8 cellular contexts compared by ENCODE assay signal in genomic region chr15:89654847-89655805, GRCh38. TPM values are rescaled to one million over a fixed set of nuclear protein-coding genes. Genes with fewer than 3 reads are reported as not detected.
DNase-seq lines count a peak whose midpoint lies in the region; ATAC-seq and TF ChIP-seq lines count a peak whose summit lies in the region.

Gene KIF7, minus strand, starts transcription at chr15:89655467. Its CDS starts 2,537 bp downstream, at chr15:89652930.

- peaks cover 11% of the 10 kb centered on the region for H3K27me3 Mint-ChIP-seq in endothelial cell (ENCODE audit: unreplicated experiment)

- no peaks in the 10 kb centered on the region for H3K9me3 Mint-ChIP-seq in endothelial cell (ENCODE audit: unreplicated experiment)

- intact Hi-C loops in transverse colon (cut with DNase I; ENCODE audit: low total_unique reads) (no loop called here), adrenal gland (cut with DNase I) (no loop called here)

- H3K4me1 ChIP-seq in BE2C (no peaks in the 10 kb centered on the region), mesodermal cell (ENCODE audit: control insufficient read depth, insufficient read depth, low read length, poor library complexity, severe bottlenecking) (peaks cover 5% of the 10 kb centered on the region), transverse colon (peaks cover 0 to 16% (median 9%) of the 10 kb centered on the region in 4 donors), adrenal gland (replicated peaks in 1 of 2) (peaks cover 6 to 9% of the 10 kb centered on the region in 2 donors)

- ATAC-seq in SK-N-SH treated with all-trans-retinoic acid at 6 μM for 48 hours (peak; percentile 92), HG02798 (IDR thresholded peaks at IDR 0.05; ENCODE audit: poor library complexity, unreplicated experiment) (no peak)

- TF ChIP-seq POLR2A in transverse colon (IDR thresholded peaks at IDR 0.05) (no peak), adrenal gland (IDR thresholded peaks at IDR 0.05) (no peak)

- peaks cover 11% of the 10 kb centered on the region for H3K4me1 Mint-ChIP-seq in endothelial cell (ENCODE audit: unreplicated experiment)

- H3K27me3 ChIP-seq in BE2C = no peaks in the 10 kb centered on the region
- peaks cover 20% of the 10 kb centered on the region for H3K27me3 ChIP-seq in transverse colon
- no peaks in the 10 kb centered on the region for H3K27me3 ChIP-seq in adrenal gland

- DNase-seq in BE2C = peak; percentile 65
- DNase-seq in GM20000 (ENCODE audit: low spot score) = peak; percentile 83
- DNase-seq in endothelial cell (ENCODE audit: low spot score) = peak; percentile 53
- no peak for DNase-seq in transverse colon
- no peak for DNase-seq in adrenal gland

- WGBS in mesodermal cell (ENCODE audit: insufficient coverage in 2 of 2), 2 experiments = 2% methylated on average over 55 to 67 of the region's 87 CpGs
- WGBS in transverse colon (ENCODE audit: low coverage in 1 of 2), 2 donors = 3 to 27% methylated on average over 5 to 82 of the region's 87 CpGs
- 1 to 16% (median 7%) methylated on average over 9 to 87 of the region's 87 CpGs for WGBS in adrenal gland, 4 donors

- H3K36me3 ChIP-seq in BE2C (no peaks in the 10 kb centered on the region; the same call in 1 of the 2 replicates), mesodermal cell (ENCODE audit: control insufficient read depth, insufficient read depth, low read length) (peaks cover 15% of the 10 kb centered on the region), transverse colon (no peaks in the 10 kb centered on the region), adrenal gland (replicated peaks in 1 of 2) (no peaks in the 10 kb centered on the region)

- H3K27ac Mint-ChIP-seq in endothelial cell (ENCODE audit: unreplicated experiment) = no peak within 1 kb of the TSS

- peaks cover 5% of the 10 kb centered on the region for H3K36me3 Mint-ChIP-seq in endothelial cell (ENCODE audit: low read depth, unreplicated experiment)

- H3K4me3 ChIP-seq in BE2C (ENCODE audit: low read depth, low read length) (peak within 1 kb of the TSS; percentile 72), mesodermal cell (ENCODE audit: extremely low read depth, insufficient read depth, low read length, poor library complexity, severe bottlenecking) (peak within 1 kb of the TSS; percentile 76), transverse colon (peak within 1 kb of the TSS; percentile 39 to 63 (median 56)), adrenal gland (peak within 1 kb of the TSS in 2 of 4 donors; percentile 24 to 82)

- TF ChIP-seq CTCF in BE2C (IDR thresholded peaks at IDR 0.05; ENCODE audit: low read depth, low read length) (no peak), GM20000 (IDR thresholded peaks at IDR 0.05; ENCODE audit: extremely low read depth, missing control alignments) (no peak), endothelial cell (IDR thresholded peaks at IDR 0.05; ENCODE audit: unreplicated experiment) (no peak), transverse colon (IDR thresholded peaks at IDR 0.05) (no peak), adrenal gland (IDR thresholded peaks at IDR 0.05) (no peak)

- no peak for TF ChIP-seq EP300 in transverse colon (IDR thresholded peaks at IDR 0.05; ENCODE audit: low read depth)

- H3K9me3 ChIP-seq in BE2C (no peaks in the 10 kb centered on the region), mesodermal cell (ENCODE audit: control insufficient read depth, low read length) (no peaks in the 10 kb centered on the region), transverse colon (no peaks in the 10 kb centered on the region), adrenal gland (replicated peaks in 1 of 3) (no peaks in the 10 kb centered on the region)

- in situ Hi-C loops in transverse colon (cut with MboI; ENCODE audit: low pct_ligation_motif_present in 1 of 4, low pct_unique_long_range_greater_than_20kb in 1 of 4, low sequenced_read_pairs in 3 of 4) = no loop called here

- H3K27ac ChIP-seq in mesodermal cell (ENCODE audit: low read depth, low read length, severe bottlenecking) (no peak within 1 kb of the TSS), transverse colon (peak within 1 kb of the TSS; percentile 39 to 55 (median 50)), adrenal gland (peak within 1 kb of the TSS in 2 of 5 donors; percentile 38 to 60)

- peak within 1 kb of the TSS; percentile 93 for H3K4me3 Mint-ChIP-seq in endothelial cell (ENCODE audit: unreplicated experiment)

TF ChIP-seq in SK-N-SH treated with all-trans-retinoic acid at 6 μM for 48 hours, 23 proteins besides CTCF, POLR2A, EP300 and RAD21:
- TF ChIP-seq ZFP30 (CRISPR knock-in tag; IDR thresholded peaks at IDR 0.05) (no peak), TOX (CRISPR knock-in tag; IDR thresholded peaks at IDR 0.05; ENCODE audit: borderline replicate concordance) (no peak), CSRNP3 (CRISPR knock-in tag; IDR thresholded peaks at IDR 0.05) (no peak), CSDC2 (CRISPR knock-in tag; IDR thresholded peaks at IDR 0.05) (no peak), ISL1 (CRISPR knock-in tag; IDR thresholded peaks at IDR 0.05) (no peak), ARNTL (CRISPR knock-in tag; IDR thresholded peaks at IDR 0.05; ENCODE audit: borderline replicate concordance, low read depth) (no peak), ZC3H10 (CRISPR knock-in tag; IDR thresholded peaks at IDR 0.05) (no peak), SNAI2 (CRISPR knock-in tag; IDR thresholded peaks at IDR 0.05) (no peak), PPARA (CRISPR knock-in tag; IDR thresholded peaks at IDR 0.05; ENCODE audit: borderline replicate concordance) (no peak), RARB (CRISPR knock-in tag; IDR thresholded peaks at IDR 0.05) (no peak), OSR1 (CRISPR knock-in tag; IDR thresholded peaks at IDR 0.05) (no peak), ZFP3 (CRISPR knock-in tag; IDR thresholded peaks at IDR 0.05) (no peak), ZNF565 (CRISPR knock-in tag; conservative IDR thresholded peaks at IDR 0.05; ENCODE audit: low read depth) (no peak), ZNF8 (CRISPR knock-in tag; IDR thresholded peaks at IDR 0.05) (no peak), CREB5 (CRISPR knock-in tag; IDR thresholded peaks at IDR 0.05; ENCODE audit: low read depth) (no peak), BACH2 (CRISPR knock-in tag; IDR thresholded peaks at IDR 0.05; ENCODE audit: borderline replicate concordance) (no peak), GLIS3 (CRISPR knock-in tag; IDR thresholded peaks at IDR 0.05) (no peak), TCF4 (CRISPR knock-in tag; IDR thresholded peaks at IDR 0.05; ENCODE audit: borderline replicate concordance) (no peak)
- TF ChIP-seq, protein P1, sequence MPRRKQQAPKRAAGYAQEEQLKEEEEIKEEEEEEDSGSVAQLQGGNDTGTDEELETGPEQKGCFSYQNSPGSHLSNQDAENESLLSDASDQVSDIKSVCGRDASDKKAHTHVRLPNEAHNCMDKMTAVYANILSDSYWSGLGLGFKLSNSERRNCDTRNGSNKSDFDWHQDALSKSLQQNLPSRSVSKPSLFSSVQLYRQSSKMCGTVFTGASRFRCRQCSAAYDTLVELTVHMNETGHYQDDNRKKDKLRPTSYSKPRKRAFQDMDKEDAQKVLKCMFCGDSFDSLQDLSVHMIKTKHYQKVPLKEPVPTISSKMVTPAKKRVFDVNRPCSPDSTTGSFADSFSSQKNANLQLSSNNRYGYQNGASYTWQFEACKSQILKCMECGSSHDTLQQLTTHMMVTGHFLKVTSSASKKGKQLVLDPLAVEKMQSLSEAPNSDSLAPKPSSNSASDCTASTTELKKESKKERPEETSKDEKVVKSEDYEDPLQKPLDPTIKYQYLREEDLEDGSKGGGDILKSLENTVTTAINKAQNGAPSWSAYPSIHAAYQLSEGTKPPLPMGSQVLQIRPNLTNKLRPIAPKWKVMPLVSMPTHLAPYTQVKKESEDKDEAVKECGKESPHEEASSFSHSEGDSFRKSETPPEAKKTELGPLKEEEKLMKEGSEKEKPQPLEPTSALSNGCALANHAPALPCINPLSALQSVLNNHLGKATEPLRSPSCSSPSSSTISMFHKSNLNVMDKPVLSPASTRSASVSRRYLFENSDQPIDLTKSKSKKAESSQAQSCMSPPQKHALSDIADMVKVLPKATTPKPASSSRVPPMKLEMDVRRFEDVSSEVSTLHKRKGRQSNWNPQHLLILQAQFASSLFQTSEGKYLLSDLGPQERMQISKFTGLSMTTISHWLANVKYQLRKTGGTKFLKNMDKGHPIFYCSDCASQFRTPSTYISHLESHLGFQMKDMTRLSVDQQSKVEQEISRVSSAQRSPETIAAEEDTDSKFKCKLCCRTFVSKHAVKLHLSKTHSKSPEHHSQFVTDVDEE (CRISPR knock-in tag; IDR thresholded peaks at IDR 0.05) = no peak

RNA-seq across cellular contexts. Expression of gene KIF7, which starts in this region (rescaled TPM):
- polyA plus RNA-seq in BE2C (2012; ENCODE audit: insufficient read depth, insufficient read length, low read depth) = 17.4 TPM
- total RNA-seq in endothelial cell (ENCODE audit: unreplicated experiment) = 6.4 TPM
- 9.3 TPM for polyA plus RNA-seq in mesodermal cell (2013, experiment 1 of 2)
- polyA plus RNA-seq in mesodermal cell (2013, experiment 2 of 2) = 7.5 TPM
- 10 to 100 TPM in 1 of 4 donors, 1 to 10 TPM in 3; 2.3 to 11.5 (median 5.4) TPM for total RNA-seq in transverse colon
- 1 to 10 TPM; 3.9 to 6.6 (median 5.7) TPM for total RNA-seq in adrenal gland
- polyA plus RNA-seq in adrenal gland = 1 to 10 TPM; 1.6 to 8.2 (median 5.0) TPM

Comparison
In these comparisons a context has a peak if more than half of its experiments do, and no peak if none do; other contexts are left out.
1. DNase-seq: peak in BE2C (single experiment), GM20000 (single experiment) and endothelial cell (single experiment); none in transverse colon (single experiment) and adrenal gland (0 of 7).